10 cellular contexts compared by ENCODE assay signal in the genomic region with DNA sequence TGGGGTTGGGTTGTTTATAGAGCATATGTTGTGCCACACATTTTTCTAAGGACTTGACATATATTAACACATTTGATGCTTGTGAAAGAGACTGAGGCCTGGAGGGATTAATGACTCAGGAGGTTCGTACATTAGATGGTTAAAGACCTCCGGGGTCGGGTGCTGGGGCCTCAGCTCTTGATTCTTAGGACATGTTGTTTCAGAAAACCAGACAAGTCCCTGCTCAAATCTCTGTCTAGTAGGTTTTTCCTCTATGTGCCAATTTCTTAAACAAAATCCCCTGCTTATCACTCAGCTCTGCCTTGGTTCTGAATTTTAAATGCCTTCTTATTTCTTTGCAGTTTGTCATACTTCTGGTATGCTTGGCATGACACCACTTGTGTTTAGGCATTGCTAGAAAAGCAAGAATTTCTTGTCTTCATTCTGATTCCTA. TPM values are rescaled to one million over a fixed set of nuclear protein-coding genes. Genes with fewer than 3 reads are reported as not detected.
DNase-seq lines count a peak whose midpoint lies in the region; ATAC-seq and TF ChIP-seq lines count a peak whose summit lies in the region.
"Had no signal": no experiment of that assay in that cellular context is flagged by ENCODE, and none has a peak within 500 bp of the region (broad histone marks: within the 10 kb centered on the region; RNA-seq: fewer than 3 reads in every experiment).

No MANE protein-coding gene starts in this region.

- no peaks in the 10 kb centered on the region for H3K27me3 ChIP-seq in parathyroid adenoma (ENCODE audit: control insufficient read depth, insufficient read depth, low read length)
- no peaks in the 10 kb centered on the region for H3K27me3 ChIP-seq in right atrium auricular region
- H3K27me3 ChIP-seq: colonic mucosa had no signal

- peak overlapping the region; percentile 15 for H3K4me2 ChIP-seq in parathyroid adenoma (ENCODE audit: low read length)

- peak overlapping the region; percentile 95 for H3K27ac Mint-ChIP-seq in T-helper 17 cell

- H3K4me1 Mint-ChIP-seq in T-helper 17 cell: peaks cover 71% of the 10 kb centered on the region

- H3K36me3 Mint-ChIP-seq in T-helper 17 cell (ENCODE audit: low read depth): peaks cover 15% of the 10 kb centered on the region

- no peak overlapping the region for H3K4me3 Mint-ChIP-seq in T-helper 17 cell

- H3K4me3 ChIP-seq in parathyroid adenoma (ENCODE audit: low read depth, low read length) (no peak overlapping the region), right atrium auricular region (no peak overlapping the region)
- H3K4me3 ChIP-seq: colonic mucosa, prostate gland had no signal

- H3K9me3 ChIP-seq in T-helper 17 cell (ENCODE audit: control insufficient read depth, low read length, poor library complexity, severe bottlenecking): no peaks in the 10 kb centered on the region
- no peaks in the 10 kb centered on the region for H3K9me3 ChIP-seq in parathyroid adenoma (ENCODE audit: control insufficient read depth, low read length)
- no peaks in the 10 kb centered on the region for H3K9me3 ChIP-seq in right atrium auricular region
- H3K9me3 ChIP-seq: colonic mucosa, prostate gland had no signal

- no peak for ATAC-seq in T-helper 17 cell
- peak; percentile 59 for ATAC-seq in esophagus mucosa

- H3K27me3 Mint-ChIP-seq in T-helper 17 cell: no peaks in the 10 kb centered on the region

- H3K36me3 ChIP-seq in parathyroid adenoma (ENCODE audit: control insufficient read depth, insufficient read depth, low read length): no peaks in the 10 kb centered on the region
- H3K36me3 ChIP-seq in right atrium auricular region: peaks cover 37% of the 10 kb centered on the region
- H3K36me3 ChIP-seq: colonic mucosa had no signal

- TF ChIP-seq CTCF in parathyroid adenoma (IDR thresholded peaks at IDR 0.05) (no peak), right atrium auricular region (IDR thresholded peaks at IDR 0.05) (no peak)

- H3K27ac ChIP-seq in parathyroid adenoma (peak overlapping the region; percentile 96), right atrium auricular region (no peak overlapping the region)
- H3K27ac ChIP-seq: colonic mucosa, prostate gland had no signal

- no peak overlapping the region for H3K9ac ChIP-seq in parathyroid adenoma

- DNase-seq in GM03348 (ENCODE audit: low spot score): peak; percentile 71
- DNase-seq in T-helper 17 cell: no peak
- DNase-seq in central memory CD4-positive, alpha-beta T cell: no peak
- DNase-seq in right atrium auricular region (ENCODE audit: low spot score): no peak
- no peak for DNase-seq in NCI-H82 treated with DMSO at 0.1 percent for 48 hours (lab: John Stamatoyannopoulos, UW; ENCODE audit: unreplicated experiment)
- DNase-seq: colonic mucosa, NCI-H1436 had no signal

- no peak overlapping the region for H2AFZ ChIP-seq in parathyroid adenoma

- H3K79me2 ChIP-seq in parathyroid adenoma: peaks cover 10% of the 10 kb centered on the region

- H3K4me1 ChIP-seq in parathyroid adenoma: peaks cover 67% of the 10 kb centered on the region
- H3K4me1 ChIP-seq in right atrium auricular region: peaks cover 0 to 13% of the 10 kb centered on the region in 2 donors
- H3K4me1 ChIP-seq: prostate gland had no signal

RNA-seq across cellular contexts. Expression of a gene that starts 5.8 kb away (rescaled TPM):
- 10 to 100 TPM; 72.1 to 84.6 TPM for total RNA-seq in T-helper 17 cell
- 204 TPM for total RNA-seq in esophagus mucosa
- 10 to 100 TPM; 11.1 to 11.2 TPM for total RNA-seq in right atrium auricular region

RNA-seq across cellular contexts. Expression of a gene that starts 59.5 kb away (rescaled TPM):
- under 1 TPM; 0.29 to 0.30 TPM for total RNA-seq in T-helper 17 cell
- total RNA-seq in esophagus mucosa: 1.00 TPM
- not detected for total RNA-seq in right atrium auricular region

Comparison
In these comparisons a context has a peak if more than half of its experiments do, and no peak if none do; other contexts are left out.
1. RNA of a gene that starts 5.8 kb away (total RNA-seq): 204 TPM in esophagus mucosa (single experiment) and 72.1 to 84.6 TPM in T-helper 17 cell; 11.1 to 11.2 TPM in right atrium auricular region; every median in the first group is over 4 times any median in the second.